Comparison of ENCODE assay signal across 24 cellular contexts in the genomic region with DNA sequence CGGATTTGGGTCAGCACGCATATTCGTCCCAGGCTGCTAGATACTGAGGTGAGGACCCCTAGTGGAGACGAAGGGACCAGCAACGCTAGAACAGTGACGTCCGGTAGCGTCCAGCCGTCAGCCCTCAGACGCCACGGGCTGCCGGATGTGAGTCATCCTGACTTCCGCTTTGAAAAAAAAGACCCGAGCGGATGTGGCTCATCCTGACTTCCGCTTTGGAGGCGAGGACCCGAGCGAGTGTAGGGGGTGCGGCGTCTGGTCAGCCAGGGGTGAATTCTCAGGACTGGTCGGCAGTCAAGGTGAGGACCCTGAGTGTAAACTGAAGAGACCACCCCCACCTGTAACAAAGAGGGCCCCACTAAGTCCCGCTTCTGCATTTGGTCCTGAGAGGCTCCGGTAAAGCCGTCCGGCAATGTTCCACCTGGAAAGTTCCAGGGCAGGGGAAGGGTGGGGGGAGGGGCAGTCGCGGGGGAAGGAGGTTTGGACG. TPM values are rescaled to one million over a fixed set of nuclear protein-coding genes. Genes with fewer than 3 reads are reported as not detected.
DNase-seq lines count a peak whose midpoint lies in the region; FAIRE-seq and TF ChIP-seq lines count a peak whose summit lies in the region.
"Had no signal": no experiment of that assay in that cellular context is flagged by ENCODE, and none has a peak within 500 bp of the region (broad histone marks: within the 10 kb centered on the region; RNA-seq: fewer than 3 reads in every experiment).

A gene with protein sequence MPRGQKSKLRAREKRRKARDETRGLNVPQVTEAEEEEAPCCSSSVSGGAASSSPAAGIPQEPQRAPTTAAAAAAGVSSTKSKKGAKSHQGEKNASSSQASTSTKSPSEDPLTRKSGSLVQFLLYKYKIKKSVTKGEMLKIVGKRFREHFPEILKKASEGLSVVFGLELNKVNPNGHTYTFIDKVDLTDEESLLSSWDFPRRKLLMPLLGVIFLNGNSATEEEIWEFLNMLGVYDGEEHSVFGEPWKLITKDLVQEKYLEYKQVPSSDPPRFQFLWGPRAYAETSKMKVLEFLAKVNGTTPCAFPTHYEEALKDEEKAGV (plus strand): TSS at position 207 of the 487 bp plus-strand sequence. CDS start 3,018 bp downstream, outside the sequence.

- H3K27me3 ChIP-seq in adrenal gland = no peaks in the 10 kb centered on the region
- H3K27me3 ChIP-seq: hepatocyte, Peyer's patch had no signal

- peak; percentile 29 for TF ChIP-seq CTCF in GM12873 (IDR thresholded peaks at IDR 0.05; ENCODE audit: insufficient read depth, low read depth, low read length, missing control alignments)
- no peak for TF ChIP-seq CTCF in adrenal gland (IDR thresholded peaks at IDR 0.05)

- DNase-seq in HuH-7 (ENCODE audit: low spot score) (peak; percentile 32), SHP77 (lab: John Stamatoyannopoulos, UW) (peak; percentile 74 to 80), iPS-NIHi7 (ENCODE audit: extremely low spot score) (peak; percentile 49), HTR-8/SVneo (ENCODE audit: insufficient read length, low spot score) (no peak), adrenal gland (no peak), NCI-H2081 treated with DMSO at 0.1 percent for 48 hours (lab: John Stamatoyannopoulos, UW) (no peak), NCI-H345 (lab: John Stamatoyannopoulos, UW) (no peak)
- DNase-seq: activated CD4-positive, alpha-beta T cell treated with anti-CD3 and anti-CD28 coated beads for 48 hours; activated effector memory CD4-positive, alpha-beta T cell treated with Interleukin-2 at 50 U/mL for 16 hours; foreskin fibroblast; natural killer cell; NCI-H1092 treated with DMSO at 0.1 percent for 48 hours; NCI-H69; Peyer's patch; stimulated activated CD4-positive, alpha-beta T cell treated with anti-CD3 and anti-CD28 coated beads, Interleukin-1b, Interleukin-23, amount 100 ng/mL, for 48 hours; stimulated activated naive CD4-positive, alpha-beta T cell had no signal

- H3K4me3 ChIP-seq in adrenal gland = no peak within 1 kb of the TSS
- H3K4me3 ChIP-seq: breast epithelium, GM12878, HAP-1, hepatocyte, Peyer's patch, tibial nerve had no signal

- H3K9me3 ChIP-seq in adrenal gland (replicated peaks in 1 of 3) = no peaks in the 10 kb centered on the region
- H3K9me3 ChIP-seq: breast epithelium, HAP-1, Peyer's patch, tibial nerve had no signal

- no peaks in the 10 kb centered on the region for H3K4me1 ChIP-seq in adrenal gland (replicated peaks in 1 of 2)
- H3K4me1 ChIP-seq: breast epithelium, Peyer's patch, tibial nerve had no signal

- H3K27ac ChIP-seq in adrenal gland = no peak within 1 kb of the TSS
- H3K27ac ChIP-seq: breast epithelium, hepatocyte, KMS-11, Peyer's patch, tibial nerve had no signal

- H3K36me3 ChIP-seq in adrenal gland (replicated peaks in 1 of 2) = no peaks in the 10 kb centered on the region
- H3K36me3 ChIP-seq: breast epithelium, HAP-1, Peyer's patch, tibial nerve had no signal

- FAIRE-seq in HTR-8/SVneo (lab: Jason Lieb, UNC) = no peak
- FAIRE-seq: GM12878, TTC549 had no signal

- 87 to 94% (median 93%) methylated on average over 17 to 29 of the region's 29 CpGs for WGBS in adrenal gland, 4 donors

- TF ChIP-seq POLR2A in adrenal gland (IDR thresholded peaks at IDR 0.05) = no peak

- intact Hi-C loops in adrenal gland (cut with DNase I) = no loop called here

RNA-seq across cellular contexts. Expression of the gene that starts here (rescaled TPM):
- under 1 TPM in 2 of 8 donors, not detected in 6; 0.14 to 0.19 TPM for total RNA-seq in adrenal gland
- not detected for polyA plus RNA-seq in adrenal gland
- total RNA-seq: breast epithelium, GM12878, hepatocyte, natural killer cell, Peyer's patch, tibial nerve had no signal
- polyA plus RNA-seq: GM12878, hepatocyte had no signal

Comparison
In these comparisons a context has a peak if more than half of its experiments do, and no peak if none do; other contexts are left out.
1. DNase-seq: peak in HuH-7 (single experiment), SHP77 (2 of 2) and iPS-NIHi7 (single experiment); none in HTR-8/SVneo (single experiment), adrenal gland (0 of 7), NCI-H2081 treated with DMSO at 0.1 percent for 48 hours (single experiment) and NCI-H345 (single experiment).